ENCODE assay signal across 1 cellular context in the genomic region with DNA sequence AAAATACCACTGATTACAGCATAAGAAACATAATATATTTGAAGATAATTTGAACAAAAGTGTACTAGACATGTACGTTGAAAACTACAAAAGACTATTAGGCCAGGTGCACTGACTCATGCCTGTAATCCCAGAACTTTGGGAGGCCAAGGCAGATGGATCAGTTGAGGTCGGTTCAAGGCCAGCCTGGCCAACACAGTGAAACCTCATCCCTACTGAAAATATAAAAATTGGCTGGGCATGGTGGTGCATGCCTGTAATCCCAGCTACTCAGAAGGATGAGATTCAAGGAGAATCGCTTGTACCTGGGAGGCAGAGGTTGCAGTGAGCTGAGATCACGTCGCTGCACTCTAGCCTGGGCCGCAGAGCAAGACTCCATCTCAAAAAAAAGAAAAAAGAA.
TF ChIP-seq lines count a peak whose summit lies in the region.

No MANE protein-coding gene starts in this region.

TF ChIP-seq in HepG2, 621 proteins besides CTCF, POLR2A, EP300 and RAD21 (continued from another document):
- peak; percentile 52; the same call in 1 of the 2 replicates for TF ChIP-seq ZBTB4 (CRISPR knock-in tag; IDR thresholded peaks at IDR 0.05; ENCODE audit: borderline replicate concordance)
- TF ChIP-seq PHF21A (CRISPR knock-in tag; IDR thresholded peaks at IDR 0.05): no peak
- TF ChIP-seq, protein P1, sequence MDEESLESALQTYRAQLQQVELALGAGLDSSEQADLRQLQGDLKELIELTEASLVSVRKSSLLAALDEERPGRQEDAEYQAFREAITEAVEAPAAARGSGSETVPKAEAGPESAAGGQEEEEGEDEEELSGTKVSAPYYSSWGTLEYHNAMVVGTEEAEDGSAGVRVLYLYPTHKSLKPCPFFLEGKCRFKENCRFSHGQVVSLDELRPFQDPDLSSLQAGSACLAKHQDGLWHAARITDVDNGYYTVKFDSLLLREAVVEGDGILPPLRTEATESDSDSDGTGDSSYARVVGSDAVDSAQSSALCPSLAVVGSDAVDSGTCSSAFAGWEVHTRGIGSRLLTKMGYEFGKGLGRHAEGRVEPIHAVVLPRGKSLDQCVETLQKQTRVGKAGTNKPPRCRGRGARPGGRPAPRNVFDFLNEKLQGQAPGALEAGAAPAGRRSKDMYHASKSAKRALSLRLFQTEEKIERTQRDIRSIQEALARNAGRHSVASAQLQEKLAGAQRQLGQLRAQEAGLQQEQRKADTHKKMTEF (CRISPR knock-in tag; IDR thresholded peaks at IDR 0.05): 0 out of 2 replicates have a peak, but pooled peaks have one; percentile 20
- TF ChIP-seq ZNF282 (IDR thresholded peaks at IDR 0.05; ENCODE audit: partially characterized antibody): no peak
- no peak for TF ChIP-seq FOXA3 (CRISPR knock-in tag; IDR thresholded peaks at IDR 0.05)
- TF ChIP-seq REST (IDR thresholded peaks at IDR 0.05; ENCODE audit: borderline replicate concordance in 1 of 2, low read depth in 1 of 2, low read length in 2 of 2): no peak
- no peak for TF ChIP-seq SOX6 (IDR thresholded peaks at IDR 0.05)
- peak; percentile 42 for TF ChIP-seq SOX6 (CRISPR knock-in tag; IDR thresholded peaks at IDR 0.05)
- TF ChIP-seq THAP7 (CRISPR knock-in tag; IDR thresholded peaks at IDR 0.05): no peak
- TF ChIP-seq SMARCC2 (IDR thresholded peaks at IDR 0.05): no peak
- TF ChIP-seq ESRRA (CRISPR knock-in tag; IDR thresholded peaks at IDR 0.05; ENCODE audit: low read depth): no peak
- TF ChIP-seq TCF12 (IDR thresholded peaks at IDR 0.05): no peak
- TF ChIP-seq TCF12 (CRISPR knock-in tag; IDR thresholded peaks at IDR 0.05): no peak
- TF ChIP-seq, protein P2, sequence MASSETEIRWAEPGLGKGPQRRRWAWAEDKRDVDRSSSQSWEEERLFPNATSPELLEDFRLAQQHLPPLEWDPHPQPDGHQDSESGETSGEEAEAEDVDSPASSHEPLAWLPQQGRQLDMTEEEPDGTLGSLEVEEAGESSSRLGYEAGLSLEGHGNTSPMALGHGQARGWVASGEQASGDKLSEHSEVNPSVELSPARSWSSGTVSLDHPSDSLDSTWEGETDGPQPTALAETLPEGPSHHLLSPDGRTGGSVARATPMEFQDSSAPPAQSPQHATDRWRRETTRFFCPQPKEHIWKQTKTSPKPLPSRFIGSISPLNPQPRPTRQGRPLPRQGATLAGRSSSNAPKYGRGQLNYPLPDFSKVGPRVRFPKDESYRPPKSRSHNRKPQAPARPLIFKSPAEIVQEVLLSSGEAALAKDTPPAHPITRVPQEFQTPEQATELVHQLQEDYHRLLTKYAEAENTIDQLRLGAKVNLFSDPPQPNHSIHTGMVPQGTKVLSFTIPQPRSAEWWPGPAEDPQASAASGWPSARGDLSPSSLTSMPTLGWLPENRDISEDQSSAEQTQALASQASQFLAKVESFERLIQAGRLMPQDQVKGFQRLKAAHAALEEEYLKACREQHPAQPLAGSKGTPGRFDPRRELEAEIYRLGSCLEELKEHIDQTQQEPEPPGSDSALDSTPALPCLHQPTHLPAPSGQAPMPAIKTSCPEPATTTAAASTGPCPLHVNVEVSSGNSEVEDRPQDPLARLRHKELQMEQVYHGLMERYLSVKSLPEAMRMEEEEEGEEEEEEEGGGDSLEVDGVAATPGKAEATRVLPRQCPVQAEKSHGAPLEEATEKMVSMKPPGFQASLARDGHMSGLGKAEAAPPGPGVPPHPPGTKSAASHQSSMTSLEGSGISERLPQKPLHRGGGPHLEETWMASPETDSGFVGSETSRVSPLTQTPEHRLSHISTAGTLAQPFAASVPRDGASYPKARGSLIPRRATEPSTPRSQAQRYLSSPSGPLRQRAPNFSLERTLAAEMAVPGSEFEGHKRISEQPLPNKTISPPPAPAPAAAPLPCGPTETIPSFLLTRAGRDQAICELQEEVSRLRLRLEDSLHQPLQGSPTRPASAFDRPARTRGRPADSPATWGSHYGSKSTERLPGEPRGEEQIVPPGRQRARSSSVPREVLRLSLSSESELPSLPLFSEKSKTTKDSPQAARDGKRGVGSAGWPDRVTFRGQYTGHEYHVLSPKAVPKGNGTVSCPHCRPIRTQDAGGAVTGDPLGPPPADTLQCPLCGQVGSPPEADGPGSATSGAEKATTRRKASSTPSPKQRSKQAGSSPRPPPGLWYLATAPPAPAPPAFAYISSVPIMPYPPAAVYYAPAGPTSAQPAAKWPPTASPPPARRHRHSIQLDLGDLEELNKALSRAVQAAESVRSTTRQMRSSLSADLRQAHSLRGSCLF (CRISPR knock-in tag; IDR thresholded peaks at IDR 0.05; ENCODE audit: borderline replicate concordance): no peak
- TF ChIP-seq, protein P3, sequence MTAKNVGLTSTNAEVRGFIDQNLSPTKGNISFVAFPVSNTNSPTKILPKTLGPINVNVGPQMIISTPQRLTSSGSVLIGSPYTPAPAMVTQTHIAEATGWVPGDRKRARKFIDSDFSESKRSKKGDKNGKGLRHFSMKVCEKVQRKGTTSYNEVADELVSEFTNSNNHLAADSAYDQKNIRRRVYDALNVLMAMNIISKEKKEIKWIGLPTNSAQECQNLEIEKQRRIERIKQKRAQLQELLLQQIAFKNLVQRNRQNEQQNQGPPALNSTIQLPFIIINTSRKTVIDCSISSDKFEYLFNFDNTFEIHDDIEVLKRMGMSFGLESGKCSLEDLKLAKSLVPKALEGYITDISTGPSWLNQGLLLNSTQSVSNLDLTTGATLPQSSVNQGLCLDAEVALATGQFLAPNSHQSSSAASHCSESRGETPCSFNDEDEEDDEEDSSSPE (CRISPR knock-in tag; IDR thresholded peaks at IDR 0.05): no peak
- TF ChIP-seq ZNF34 (CRISPR knock-in tag; IDR thresholded peaks at IDR 0.05; ENCODE audit: borderline replicate concordance): no peak
- no peak for TF ChIP-seq RBAK (CRISPR knock-in tag; IDR thresholded peaks at IDR 0.05)
- no peak for TF ChIP-seq HNRNPH1 (optimal IDR thresholded peaks at IDR 0.05; ENCODE audit: low read depth, low read length)
